ENCODE assay signal across 16 cellular contexts in the genomic region with DNA sequence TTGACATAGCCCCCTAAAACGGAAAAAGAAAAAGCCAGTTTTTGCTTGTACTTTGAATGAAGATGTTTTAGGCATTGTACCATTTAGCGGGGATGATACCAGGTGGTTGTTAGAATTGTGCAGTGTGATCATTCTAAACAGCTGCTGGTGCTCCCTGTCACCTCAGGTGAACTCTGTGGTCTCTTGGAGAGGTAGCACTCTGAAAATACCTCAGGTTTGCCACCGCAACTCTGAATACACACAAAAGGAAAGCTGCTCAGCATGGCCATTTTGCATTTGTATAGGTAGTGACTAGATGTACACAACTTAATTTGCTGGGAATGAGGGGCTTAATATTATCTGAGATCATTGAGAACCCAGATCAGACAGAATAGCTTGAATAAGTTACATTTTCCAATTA.
"Had no signal": no experiment of that assay in that cellular context is flagged by ENCODE, and none has a peak within 500 bp of the region (broad histone marks: within the 10 kb centered on the region; RNA-seq: fewer than 3 reads in every experiment).

No MANE protein-coding gene starts in this region.

- FAIRE-seq: urothelium cell line had no signal

- H3K9me3 ChIP-seq: colonic mucosa, esophagus squamous epithelium, right atrium auricular region, thyroid gland had no signal

- DNase-seq: activated B cell treated with CpG ODN at 0.5 μM for 24 hours; activated CD4-positive, alpha-beta T cell treated with anti-CD3 and anti-CD28 coated beads, Interleukin-2, amount 10 ng/mL, durations not matched to agents 24 days and 14 days; activated naive CD4-positive, alpha-beta T cell treated with anti-CD3 and anti-CD28 coated beads for 36 hours; activated T-cell treated with anti-CD3 and anti-CD28 coated beads for 4 hours; caudate nucleus; colonic mucosa; esophagus squamous epithelium; foreskin fibroblast; glutamatergic neuron; left colon; naive thymus-derived CD8-positive, alpha-beta T cell; thyroid gland had no signal

- ATAC-seq: activated T-helper 17 cell treated with anti-CD3 and anti-CD28 coated beads, Interleukin-2, amount 50 U/mL, for 72 hours; left colon; naive thymus-derived CD8-positive, alpha-beta T cell had no signal

- H3K27me3 Mint-ChIP-seq: activated B cell treated with CpG ODN at 0.5 μM for 24 hours; activated CD4-positive, alpha-beta T cell treated with anti-CD3 and anti-CD28 coated beads, Interleukin-2, amount 10 ng/mL, durations not matched to agents 24 days and 14 days; activated T-helper 17 cell treated with anti-CD3 and anti-CD28 coated beads, Interleukin-2, amount 50 U/mL, for 72 hours; naive thymus-derived CD8-positive, alpha-beta T cell had no signal

- H3K4me3 ChIP-seq: colonic mucosa, esophagus squamous epithelium, right atrium auricular region, skin epidermis, thyroid gland had no signal

- H3K4me3 Mint-ChIP-seq: activated B cell treated with CpG ODN at 0.5 μM for 24 hours; activated CD4-positive, alpha-beta T cell treated with anti-CD3 and anti-CD28 coated beads, Interleukin-2, amount 10 ng/mL, durations not matched to agents 24 days and 14 days; activated naive CD4-positive, alpha-beta T cell treated with anti-CD3 and anti-CD28 coated beads for 36 hours; activated T-helper 17 cell treated with anti-CD3 and anti-CD28 coated beads, Interleukin-2, amount 50 U/mL, for 72 hours; naive thymus-derived CD8-positive, alpha-beta T cell had no signal

- H3K27ac Mint-ChIP-seq: activated B cell treated with CpG ODN at 0.5 μM for 24 hours; activated CD4-positive, alpha-beta T cell treated with anti-CD3 and anti-CD28 coated beads, Interleukin-2, amount 10 ng/mL, durations not matched to agents 24 days and 14 days; activated naive CD4-positive, alpha-beta T cell treated with anti-CD3 and anti-CD28 coated beads for 36 hours; activated T-helper 17 cell treated with anti-CD3 and anti-CD28 coated beads, Interleukin-2, amount 50 U/mL, for 72 hours had no signal

- H3K4me1 Mint-ChIP-seq: activated B cell treated with CpG ODN at 0.5 μM for 24 hours; activated CD4-positive, alpha-beta T cell treated with anti-CD3 and anti-CD28 coated beads, Interleukin-2, amount 10 ng/mL, durations not matched to agents 24 days and 14 days; activated T-helper 17 cell treated with anti-CD3 and anti-CD28 coated beads, Interleukin-2, amount 50 U/mL, for 72 hours; naive thymus-derived CD8-positive, alpha-beta T cell had no signal

- H3K9me3 Mint-ChIP-seq: activated B cell treated with CpG ODN at 0.5 μM for 24 hours; activated CD4-positive, alpha-beta T cell treated with anti-CD3 and anti-CD28 coated beads, Interleukin-2, amount 10 ng/mL, durations not matched to agents 24 days and 14 days; activated naive CD4-positive, alpha-beta T cell treated with anti-CD3 and anti-CD28 coated beads for 36 hours; activated T-helper 17 cell treated with anti-CD3 and anti-CD28 coated beads, Interleukin-2, amount 50 U/mL, for 72 hours; naive thymus-derived CD8-positive, alpha-beta T cell had no signal

- H3K36me3 ChIP-seq: colonic mucosa had no signal

- H3K27ac ChIP-seq: colonic mucosa, esophagus squamous epithelium, right atrium auricular region, skin epidermis, thyroid gland had no signal

- H3K27me3 ChIP-seq: colonic mucosa, esophagus squamous epithelium, right atrium auricular region, thyroid gland had no signal

- H3K4me1 ChIP-seq: colonic mucosa, esophagus squamous epithelium, right atrium auricular region, thyroid gland had no signal
